Comparison of ENCODE assay signal across 25 cellular contexts in the genomic region with DNA sequence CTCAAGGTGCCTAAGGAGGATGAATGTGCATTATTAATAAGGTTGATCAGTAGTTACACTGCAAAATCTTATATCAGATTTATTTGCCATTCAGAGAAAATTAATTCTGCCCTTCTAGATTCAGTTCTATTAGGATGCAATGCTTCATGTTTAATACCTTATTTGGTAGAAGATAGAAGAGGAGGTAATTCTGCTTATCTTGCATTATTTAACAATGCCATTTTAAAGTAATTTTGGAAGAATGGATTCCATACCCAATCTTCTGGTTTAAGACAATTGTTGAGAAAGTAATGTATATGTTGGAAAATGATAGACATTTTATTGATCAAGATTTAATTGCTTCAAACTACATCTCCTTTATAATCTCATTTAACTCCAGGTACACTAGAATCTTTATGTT.
DNase-seq lines count a peak whose midpoint lies in the region; ATAC-seq, FAIRE-seq and TF ChIP-seq lines count a peak whose summit lies in the region.
"Had no signal": no experiment of that assay in that cellular context is flagged by ENCODE, and none has a peak within 500 bp of the region (broad histone marks: within the 10 kb centered on the region; RNA-seq: fewer than 3 reads in every experiment).

No MANE protein-coding gene starts in this region.

- H3K18ac ChIP-seq in H1 (ENCODE audit: extremely low read depth, low read length), result no peak overlapping the region

- no peak overlapping the region for H2BK15ac ChIP-seq in H1 (ENCODE audit: low read length)

- DNase-seq in HepG2 (ENCODE audit: low spot score), result no peak
- no peak for DNase-seq in right lobe of liver
- no peak for DNase-seq in GM12878 (ENCODE audit: low read depth, low spot score)
- DNase-seq in H1 (ENCODE audit: low read depth in 1 of 2, low spot score in 2 of 2), result no peak
- no peak for DNase-seq in endothelial cell (ENCODE audit: low spot score)
- DNase-seq in mesenteric fat pad (ENCODE audit: low spot score), result no peak
- DNase-seq: ACHN; BE2C; C1 segment of cervical spinal cord; CD4-positive, alpha-beta memory T cell; CD4-positive, CD25-positive, alpha-beta regulatory T cell; CD8-positive, alpha-beta memory T cell; COR-L47; DMS 273 treated with DMSO at 0.1 percent for 48 hours; DMS153; DMS53; DMS79; DND-41; EL; GDM1 had no signal

- H3K27me3 Mint-ChIP-seq in endothelial cell (ENCODE audit: unreplicated experiment), result no peaks in the 10 kb centered on the region
- H3K27me3 Mint-ChIP-seq: CD4-positive, alpha-beta memory T cell; CD4-positive, CD25-positive, alpha-beta regulatory T cell; CD8-positive, alpha-beta memory T cell had no signal

- H3K9ac ChIP-seq in HepG2 (ENCODE audit: insufficient read depth, low read depth, low read length) (no peak overlapping the region), GM12878 (ENCODE audit: control insufficient read depth, insufficient read depth, low read length) (no peak overlapping the region), H1 (replicated peaks in 1 of 4; ENCODE audit: extremely low read depth in 1 of 4, low read depth in 3 of 4, low read length in 3 of 4) (no peak overlapping the region)
- H3K9ac ChIP-seq: BLaER1 had no signal

- no peak overlapping the region for H4K8ac ChIP-seq in H1 (ENCODE audit: extremely low read depth, insufficient read depth, low read length)

- H3K9me3 Mint-ChIP-seq in endothelial cell (ENCODE audit: unreplicated experiment), result no peaks in the 10 kb centered on the region

- no peaks in the 10 kb centered on the region for H4K20me1 ChIP-seq in HepG2 (ENCODE audit: insufficient read depth, low read length)
- H4K20me1 ChIP-seq in GM12878 (ENCODE audit: control insufficient read depth, insufficient read depth), result no peaks in the 10 kb centered on the region
- H4K20me1 ChIP-seq in H1 (replicated peaks in 1 of 2; ENCODE audit: control insufficient read depth in 1 of 2, insufficient read depth in 2 of 2, low read length in 2 of 2), result no peaks in the 10 kb centered on the region
- H4K20me1 ChIP-seq: BLaER1 had no signal

- POLR2A ChIA-PET in HepG2 (lab: Yijun Ruan, JAX) (no interaction called here), GM12878 (lab: Charles Lee) (no interaction called here), H1 (lab: Charles Lee; ENCODE audit: partially characterized antibody) (no interaction called here)

- intact Hi-C loops in HepG2 (cut with micrococcal nuclease; ENCODE audit: unreplicated experiment) (no loop called here), right lobe of liver (cut with DNase I) (no loop called here), GM12878 (cut with micrococcal nuclease; ENCODE audit: unreplicated experiment) (no loop called here)

- H3K4me1 ChIP-seq in HepG2 (ENCODE audit: insufficient read depth, low read length) (peaks cover 9% of the 10 kb centered on the region), right lobe of liver (no peaks in the 10 kb centered on the region), GM12878 (ENCODE audit: control insufficient read depth, insufficient read depth, low read length) (no peaks in the 10 kb centered on the region), H1 (replicated peaks in 1 of 4; ENCODE audit: control insufficient read depth in 3 of 4, insufficient read depth in 4 of 4, low read length in 3 of 4) (no peaks in the 10 kb centered on the region)
- H3K4me1 ChIP-seq: BE2C, BLaER1 had no signal

- H2BK120ac ChIP-seq in H1 (replicated peaks; ENCODE audit: low read depth, low read length), result no peak overlapping the region

- H3K9me3 ChIP-seq in HepG2 (ENCODE audit: low read length) (no peaks in the 10 kb centered on the region), right lobe of liver (no peaks in the 10 kb centered on the region), GM12878 (replicated peaks; ENCODE audit: control insufficient read depth, insufficient read depth, low read length) (no peaks in the 10 kb centered on the region), H1 (ENCODE audit: insufficient read depth in 2 of 2, low read depth in 1 of 2, low read length in 1 of 2) (no peaks in the 10 kb centered on the region)
- H3K9me3 ChIP-seq: BE2C had no signal

- no peak overlapping the region for H3K23ac ChIP-seq in H1 (ENCODE audit: insufficient read length)

- no peak overlapping the region for H3K56ac ChIP-seq in H1 (replicated peaks; ENCODE audit: insufficient read length, low read depth, low read length)

- SMC1A ChIA-PET in GM12878 (lab: Charles Lee; ENCODE audit: uncharacterized antibody, unreplicated experiment), result interaction anchor here (1.2 kb wide), 1 partner anchor 41 kb away, joined by 3 read pairs; no protein-coding TSS in a partner anchor

- no TSS peak for BruUV-seq in HepG2 (replicated peaks; lab: Mats Ljungman, UMichigan)
- BruUV-seq in GM12878 (replicated peaks; lab: Mats Ljungman, UMichigan), result no TSS peak

- H2BK20ac ChIP-seq in H1 (ENCODE audit: low read length), result no peak overlapping the region

- H3K4ac ChIP-seq in H1 (replicated peaks; ENCODE audit: insufficient read length, low read depth, low read length), result no peak overlapping the region

- no peaks in the 10 kb centered on the region for H3K23me2 ChIP-seq in H1 (ENCODE audit: low read depth, low read length)

- H3K27ac ChIP-seq in HepG2 (ENCODE audit: extremely low read length, insufficient read depth, low read length) (no peak overlapping the region), right lobe of liver (no peak overlapping the region), GM12878 (ENCODE audit: control insufficient read depth, insufficient read depth) (no peak overlapping the region), H1 (ENCODE audit: low read depth, low read length) (no peak overlapping the region)
- H3K27ac ChIP-seq: 22Rv1, BLaER1 had no signal

- in situ Hi-C loops in HepG2 (cut with HindIII; ENCODE audit: extremely low pct_ligation_motif_present, low pct_unique_long_range_greater_than_20kb), result no loop called here
- in situ Hi-C loops in GM12878 (cut with MboI), result no loop called here

- no peak overlapping the region for H2BK5ac ChIP-seq in H1 (ENCODE audit: low read depth, low read length)

- H2BK12ac ChIP-seq in H1 (ENCODE audit: low read depth, low read length), result no peak overlapping the region

- CTCF ChIA-PET in HepG2 (lab: Yijun Ruan, JAX; ENCODE audit: low intra/inter-chr PET ratio, low total read pairs) (no interaction called here), GM12878 (lab: Yijun Ruan, JAX) (no interaction called here), H1 (lab: Charles Lee; ENCODE audit: partially characterized antibody) (no interaction called here)

- TF ChIP-seq CTCF in HepG2 (CRISPR knock-in tag; IDR thresholded peaks at IDR 0.05) (no peak), right lobe of liver (IDR thresholded peaks at IDR 0.05) (no peak), GM12878 (IDR thresholded peaks at IDR 0.05 in 2 of 3, conservative IDR thresholded peaks at IDR 0.05 in 1 of 3; ENCODE audit: control insufficient read depth in 2 of 3, extremely low read depth in 1 of 3, insufficient read depth in 1 of 3, low read depth in 3 of 3, low read length in 3 of 3) (no peak), H1 (IDR thresholded peaks at IDR 0.05; ENCODE audit: control extremely low read depth in 1 of 3, insufficient read depth in 1 of 3, low read depth in 1 of 3, low read length in 3 of 3) (no peak), endothelial cell (IDR thresholded peaks at IDR 0.05; ENCODE audit: unreplicated experiment) (no peak)

- no peak overlapping the region for H3K4me3 Mint-ChIP-seq in endothelial cell (ENCODE audit: unreplicated experiment)
- H3K4me3 Mint-ChIP-seq: CD14-positive monocyte; CD4-positive, alpha-beta memory T cell; CD4-positive, CD25-positive, alpha-beta regulatory T cell; CD8-positive, alpha-beta memory T cell had no signal

- no peak overlapping the region for H4K91ac ChIP-seq in H1 (replicated peaks; ENCODE audit: insufficient read length, low read length)

- no peaks in the 10 kb centered on the region for H3K36me3 Mint-ChIP-seq in endothelial cell (ENCODE audit: low read depth, unreplicated experiment)
- H3K36me3 Mint-ChIP-seq: CD14-positive monocyte; CD4-positive, alpha-beta memory T cell; CD4-positive, CD25-positive, alpha-beta regulatory T cell; CD8-positive, alpha-beta memory T cell had no signal

- FAIRE-seq in HepG2 (lab: Jason Lieb, UNC) (no peak), GM12878 (lab: Jason Lieb, UNC) (peak; percentile 18), H1 (lab: Jason Lieb, UNC) (no peak)
- FAIRE-seq: GM12892, GM18507 had no signal

- no peak overlapping the region for H3K4me3 ChIP-seq in HepG2 (replicated peaks in 1 of 3; ENCODE audit: insufficient read depth in 1 of 3, low read depth in 2 of 3, low read length in 3 of 3)
- H3K4me3 ChIP-seq in right lobe of liver, result no peak overlapping the region
- H3K4me3 ChIP-seq in GM12878, result no peak overlapping the region
- H3K4me3 ChIP-seq in H1 (ENCODE audit: extremely low read depth in 1 of 4, insufficient read depth in 2 of 4, low read depth in 3 of 4, low read length in 4 of 4), result no peak overlapping the region
- H3K4me3 ChIP-seq: BLaER1 had no signal

- TF ChIP-seq EP300 in HepG2 (IDR thresholded peaks at IDR 0.05; ENCODE audit: low read depth in 2 of 2, low read length in 2 of 2) (no peak), HepG2 (CRISPR knock-in tag; IDR thresholded peaks at IDR 0.05; ENCODE audit: borderline replicate concordance) (no peak), GM12878 (IDR thresholded peaks at IDR 0.05; ENCODE audit: borderline replicate concordance in 1 of 2, control insufficient read depth in 1 of 2, low read depth in 2 of 2, low read length in 2 of 2) (no peak), H1 (IDR thresholded peaks at IDR 0.05; ENCODE audit: borderline replicate concordance in 1 of 2, low read depth in 2 of 2, low read length in 2 of 2) (no peak)

- H3K4me2 ChIP-seq in HepG2 (ENCODE audit: low read depth, low read length) (no peak overlapping the region), GM12878 (ENCODE audit: control insufficient read depth, insufficient read depth) (no peak overlapping the region), H1 (ENCODE audit: insufficient read depth in 1 of 2, low read depth in 2 of 2, low read length in 2 of 2) (no peak overlapping the region)
- H3K4me2 ChIP-seq: BLaER1 had no signal

- no peak overlapping the region for H2AK5ac ChIP-seq in H1 (ENCODE audit: low read depth, low read length)

- H3K27me3 ChIP-seq in HepG2 (ENCODE audit: control insufficient read depth in 1 of 2, insufficient read depth in 2 of 2, low read length in 2 of 2) (no peaks in the 10 kb centered on the region), right lobe of liver (no peaks in the 10 kb centered on the region), GM12878 (replicated peaks in 1 of 2; ENCODE audit: control insufficient read depth in 2 of 2, insufficient read depth in 2 of 2, low read length in 1 of 2) (no peaks in the 10 kb centered on the region), H1 (replicated peaks in 1 of 4; ENCODE audit: control insufficient read depth in 3 of 4, extremely low read depth in 1 of 4, insufficient read depth in 3 of 4, low read length in 3 of 4) (no peaks in the 10 kb centered on the region)
- H3K27me3 ChIP-seq: BE2C, BLaER1 had no signal

- TF ChIP-seq POLR2A in HepG2 (IDR thresholded peaks at IDR 0.05; ENCODE audit: insufficient read depth in 1 of 2, low read depth in 2 of 2, low read length in 2 of 2), result no peak
- TF ChIP-seq POLR2A in right lobe of liver (IDR thresholded peaks at IDR 0.05), result no peak
- no peak for TF ChIP-seq POLR2A in GM12878 (IDR thresholded peaks at IDR 0.05; ENCODE audit: low read depth, low read length)
- TF ChIP-seq POLR2A in H1 (IDR thresholded peaks at IDR 0.05; ENCODE audit: control extremely low read depth in 1 of 2, low read depth in 2 of 2, low read length in 2 of 2), result no peak

- H3K79me2 ChIP-seq in HepG2 (ENCODE audit: insufficient read depth, low read length) (no peaks in the 10 kb centered on the region), GM12878 (ENCODE audit: control insufficient read depth, insufficient read depth, low read length) (no peaks in the 10 kb centered on the region), H1 (ENCODE audit: control insufficient read depth in 1 of 2, insufficient read depth in 2 of 2, low read length in 2 of 2) (no peaks in the 10 kb centered on the region)

- TF ChIP-seq RAD21 in HepG2 (CRISPR knock-in tag; IDR thresholded peaks at IDR 0.05) (no peak), GM12878 (IDR thresholded peaks at IDR 0.05; ENCODE audit: insufficient read depth, low read depth, low read length) (no peak), H1 (IDR thresholded peaks at IDR 0.05 in 1 of 2, conservative IDR thresholded peaks at IDR 0.05 in 1 of 2; ENCODE audit: low read depth in 2 of 2, low read length in 2 of 2) (no peak)

- RAD21 ChIA-PET in GM12878 (lab: Charles Lee; ENCODE audit: unreplicated experiment), result no interaction called here

- ATAC-seq in HepG2, result no peak
- ATAC-seq in right lobe of liver, result no peak
- ATAC-seq in GM12878, result no peak

- no peak overlapping the region for H3K27ac Mint-ChIP-seq in endothelial cell (ENCODE audit: unreplicated experiment)
- H3K27ac Mint-ChIP-seq: CD14-positive monocyte; CD4-positive, alpha-beta memory T cell; CD4-positive, CD25-positive, alpha-beta regulatory T cell; CD8-positive, alpha-beta memory T cell had no signal

- H2AFZ ChIP-seq in HepG2 (ENCODE audit: low read length), result no peak overlapping the region
- no peak overlapping the region for H2AFZ ChIP-seq in GM12878 (ENCODE audit: control insufficient read depth, low read depth, low read length)
- H2AFZ ChIP-seq in H1 (ENCODE audit: low read length), result no peak overlapping the region

- no peaks in the 10 kb centered on the region for H3K4me1 Mint-ChIP-seq in endothelial cell (ENCODE audit: unreplicated experiment)
- H3K4me1 Mint-ChIP-seq: CD14-positive monocyte; CD4-positive, alpha-beta memory T cell; CD4-positive, CD25-positive, alpha-beta regulatory T cell; CD8-positive, alpha-beta memory T cell had no signal

- H3K36me3 ChIP-seq in HepG2 (replicated peaks in 1 of 2; ENCODE audit: control insufficient read depth in 1 of 2, insufficient read depth in 2 of 2, low read length in 2 of 2), result no peaks in the 10 kb centered on the region
- H3K36me3 ChIP-seq in right lobe of liver, result no peaks in the 10 kb centered on the region
- H3K36me3 ChIP-seq in GM12878 (ENCODE audit: control insufficient read depth in 2 of 2, insufficient read depth in 2 of 2, low read length in 1 of 2), result no peaks in the 10 kb centered on the region
- no peaks in the 10 kb centered on the region for H3K36me3 ChIP-seq in H1 (ENCODE audit: control insufficient read depth in 2 of 4, insufficient read depth in 4 of 4, low read length in 3 of 4)
- H3K36me3 ChIP-seq: BE2C, BLaER1 had no signal

- H3K79me1 ChIP-seq in H1 (ENCODE audit: low read depth, low read length), result no peaks in the 10 kb centered on the region

- H4K5ac ChIP-seq in H1 (ENCODE audit: insufficient read length, low read depth, low read length), result no peak overlapping the region

- H3K14ac ChIP-seq in H1 (ENCODE audit: insufficient read length), result no peak overlapping the region
